8 cellular contexts compared by ENCODE assay signal in the genomic region with DNA sequence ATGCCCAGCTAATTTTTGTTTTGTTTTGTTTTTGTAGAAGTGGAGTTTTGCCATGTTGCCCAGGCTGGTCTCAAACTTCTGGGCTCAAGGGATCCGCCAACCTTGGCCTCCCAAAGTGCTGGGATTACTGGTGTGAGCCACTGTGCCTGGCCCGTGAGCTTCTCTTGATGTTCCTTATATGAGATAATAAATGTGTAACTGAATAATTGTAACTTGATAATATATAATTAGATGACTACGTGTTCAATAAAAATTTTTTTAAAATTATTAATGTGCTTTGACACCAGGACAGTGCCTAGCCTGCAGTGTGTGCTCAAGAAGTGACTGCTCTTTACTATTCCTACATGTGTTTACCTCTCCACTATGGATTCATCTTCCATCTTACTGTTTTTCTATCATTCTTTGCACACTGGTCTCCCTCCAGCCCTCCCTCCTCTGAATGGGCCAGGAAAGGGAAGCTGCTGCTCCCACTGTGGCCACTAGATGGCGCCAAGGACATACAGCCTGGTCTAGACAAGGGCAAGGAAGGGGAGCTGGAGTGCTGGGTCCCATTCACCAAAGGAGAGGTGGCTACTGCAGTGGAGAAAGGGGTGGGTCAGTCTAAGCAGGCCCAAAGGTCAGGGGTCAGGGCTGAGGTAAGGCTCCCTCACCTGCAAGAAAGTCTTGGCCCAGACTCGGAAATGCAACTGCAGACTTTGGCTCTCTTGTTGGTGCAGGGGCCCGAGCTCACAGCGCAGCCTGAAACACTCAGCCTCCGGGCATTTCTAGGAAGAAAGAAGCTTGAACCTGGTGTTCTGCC. TPM values are rescaled to one million over a fixed set of nuclear protein-coding genes. Genes with fewer than 3 reads are reported as not detected.
A peak's percentile ranks its signal among the peaks of the same experiment; 100 is the strongest.
DNase-seq lines count a peak whose midpoint lies in the region; ATAC-seq and TF ChIP-seq lines count a peak whose summit lies in the region.

No MANE protein-coding gene starts in this region.

- peak; percentile 83 for ATAC-seq in GM19463 (IDR thresholded peaks at IDR 0.05; ENCODE audit: unreplicated experiment)
- ATAC-seq in activated T-cell treated with anti-CD3 and anti-CD28 coated beads, Interleukin-2, amount 50 U/mL, for 72 hours (replicated peaks in 1 of 2): peak; percentile 83 to 85

- no peak overlapping the region for H3K4me3 ChIP-seq in KMS-11 (IDR thresholded peaks at IDR 0.05; ENCODE audit: insufficient read depth, low read depth, low read length)
- no peak overlapping the region for H3K4me3 ChIP-seq in fibroblast of pulmonary artery (replicated peaks; ENCODE audit: low read depth, low read length)

- POLR2A ChIA-PET in RWPE1 (lab: Yijun Ruan, JAX; ENCODE audit: low non-redundant PET): interaction anchor here (0.6 to 0.8 kb wide), 2 partner anchors 12 to 381 kb away, joined by 3 to 6 read pairs; no protein-coding TSS in a partner anchor

- no peaks in the 10 kb centered on the region for H3K9me3 Mint-ChIP-seq in activated T-cell treated with anti-CD3 and anti-CD28 coated beads, Interleukin-2, amount 50 U/mL, for 72 hours

- H3K27ac Mint-ChIP-seq in activated T-cell treated with anti-CD3 and anti-CD28 coated beads, Interleukin-2, amount 50 U/mL, for 72 hours: no peak overlapping the region

- H4K20me1 ChIP-seq in KMS-11 (ENCODE audit: insufficient read depth): no peaks in the 10 kb centered on the region

- DNase-seq in C1 segment of cervical spinal cord (lab: John Stamatoyannopoulos, UW) (peak in 12 of 14 donors; percentile 34 to 83 (median 70)), RWPE1 (ENCODE audit: low spot score) (peak; percentile 91), fibroblast of pulmonary artery (ENCODE audit: low read depth) (peak; percentile 89), nucleus accumbens (lab: John Stamatoyannopoulos, UW) (peak in 51 of 56 donors; percentile 20 to 93 (median 74)), superior temporal gyrus (ENCODE audit: extremely low spot score) (peak; percentile 93)
- peak; percentile 76 to 86 for DNase-seq in activated T-cell treated with anti-CD3 and anti-CD28 coated beads, Interleukin-2, amount 50 U/mL, for 72 hours

- H3K27ac ChIP-seq in KMS-11 (no peak overlapping the region), RWPE1 (peak overlapping the region; percentile 53)

- no peaks in the 10 kb centered on the region for H3K4me1 ChIP-seq in KMS-11 (ENCODE audit: low read depth, poor library complexity, severe bottlenecking)

- H3K36me3 Mint-ChIP-seq in activated T-cell treated with anti-CD3 and anti-CD28 coated beads, Interleukin-2, amount 50 U/mL, for 72 hours (ENCODE audit: insufficient read depth in 2 of 2): peaks cover 11 to 12% of the 10 kb centered on the region in 2 donors

- no peaks in the 10 kb centered on the region for H3K79me2 ChIP-seq in KMS-11 (ENCODE audit: insufficient read depth, low read depth)

- CTCF ChIA-PET in RWPE1 (lab: Yijun Ruan, JAX): interaction anchor here (0.6 to 7.3 kb wide), 31 partner anchors 9 to 1221 kb away, joined by 3 to 170 read pairs (median 4); partner anchors contain the start of gene ITGA5

- no peaks in the 10 kb centered on the region for H3K27me3 Mint-ChIP-seq in activated T-cell treated with anti-CD3 and anti-CD28 coated beads, Interleukin-2, amount 50 U/mL, for 72 hours (ENCODE audit: low read depth)

- H3K4me1 Mint-ChIP-seq in activated T-cell treated with anti-CD3 and anti-CD28 coated beads, Interleukin-2, amount 50 U/mL, for 72 hours (ENCODE audit: low read depth): peaks cover 14% of the 10 kb centered on the region

- no peak overlapping the region for H2AFZ ChIP-seq in KMS-11 (ENCODE audit: low read depth)

- no peaks in the 10 kb centered on the region for H3K36me3 ChIP-seq in KMS-11 (ENCODE audit: insufficient read depth)

- H3K4me2 ChIP-seq in KMS-11: no peak overlapping the region

- no peaks in the 10 kb centered on the region; the same call in 1 of the 2 replicates for H3K27me3 ChIP-seq in KMS-11 (ENCODE audit: insufficient read depth, low read depth)

- no peak overlapping the region for H3K9ac ChIP-seq in KMS-11

- peak; percentile 100 for TF ChIP-seq CTCF in KMS-11 (conservative IDR thresholded peaks at IDR 0.05; ENCODE audit: low read depth, low read length)
- peak; percentile 98 for TF ChIP-seq CTCF in RWPE1 (conservative IDR thresholded peaks at IDR 0.05; ENCODE audit: low read depth)
- peak; percentile 100 for TF ChIP-seq CTCF in fibroblast of pulmonary artery (IDR thresholded peaks at IDR 0.05; ENCODE audit: low read length, missing control alignments)

- no peak overlapping the region for H3K4me3 Mint-ChIP-seq in activated T-cell treated with anti-CD3 and anti-CD28 coated beads, Interleukin-2, amount 50 U/mL, for 72 hours

RNA-seq across cellular contexts. Expression of gene ZNF385A, which starts 14.7 kb away (rescaled TPM):
- 1 to 10 TPM; 1.3 to 2.8 TPM for total RNA-seq in activated T-cell treated with anti-CD3 and anti-CD28 coated beads, Interleukin-2, amount 50 U/mL, for 72 hours

RNA-seq across cellular contexts. Expression of gene ITGA5, which starts 19.9 kb away (rescaled TPM):
- total RNA-seq in activated T-cell treated with anti-CD3 and anti-CD28 coated beads, Interleukin-2, amount 50 U/mL, for 72 hours: 10 to 100 TPM; 20.6 to 27.4 TPM

RNA-seq across cellular contexts. Expression of gene GPR84, which starts 34.9 kb away (rescaled TPM):
- total RNA-seq in activated T-cell treated with anti-CD3 and anti-CD28 coated beads, Interleukin-2, amount 50 U/mL, for 72 hours: 10 to 100 TPM in 1 of 2 donors, 1 to 10 TPM in 1; 3.8 to 16.0 TPM
